ENCODE assay signal across 26 cellular contexts in the genomic region with DNA sequence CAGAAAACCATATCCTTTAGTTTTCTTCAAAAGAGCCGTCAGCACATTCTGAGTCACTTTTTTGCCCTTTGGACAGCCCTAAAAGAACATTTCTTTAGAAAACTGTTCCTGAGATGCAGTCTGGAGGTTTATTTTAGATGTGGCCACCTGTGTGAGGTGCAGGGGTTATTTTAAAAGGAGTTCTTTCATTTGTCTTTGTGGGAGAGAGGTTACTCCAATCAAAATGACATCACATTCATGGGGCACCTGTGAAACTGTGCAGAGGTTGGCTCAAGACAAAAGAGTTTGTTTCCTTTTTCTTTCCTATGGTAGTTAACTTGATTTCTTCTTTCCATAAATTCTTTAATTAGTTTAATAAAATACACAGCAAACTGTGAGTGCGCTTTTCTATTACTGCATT.
"Had no signal": no experiment of that assay in that cellular context is flagged by ENCODE, and none has a peak within 500 bp of the region (broad histone marks: within the 10 kb centered on the region; RNA-seq: fewer than 3 reads in every experiment).

No MANE protein-coding gene starts in this region.

- H3K4me1 ChIP-seq: colonic mucosa, esophagus muscularis mucosa, foreskin keratinocyte, gastroesophageal sphincter, heart left ventricle, parathyroid adenoma, prostate gland, sigmoid colon, testis had no signal

- H2AFZ ChIP-seq: parathyroid adenoma had no signal

- H3K36me3 ChIP-seq: colonic mucosa, esophagus muscularis mucosa, gastroesophageal sphincter, heart left ventricle, neutrophil, prostate gland, sigmoid colon, tibial artery had no signal

- H3K9me3 ChIP-seq: colonic mucosa, neutrophil, prostate gland, sigmoid colon, testis, tibial artery had no signal

- H3K27me3 ChIP-seq: colonic mucosa, esophagus muscularis mucosa, foreskin keratinocyte, gastroesophageal sphincter, heart left ventricle, neutrophil, sigmoid colon, testis, tibial artery had no signal

- ATAC-seq: foreskin keratinocyte; gastroesophageal sphincter; heart left ventricle; left ventricle myocardium superior; natural killer cell treated with Interleukin-12 subunit alpha and Interleukin-12 subunit beta and Interleukin-15 and Interleukin-18, amount 100 ng/mL, for 72 hours; right cardiac atrium; stimulated activated memory B cell treated with anti-CD40 and anti-IgM and Interleukin-4, amounts not matched to agents 10 μg/mL and 1 μg/mL and 100 μg/mL, for 72 hours; stimulated activated naive CD8-positive, alpha-beta T cell treated with anti-CD3 and anti-CD28 coated beads, Interleukin-15, Interleukin-2, amounts not matched to agents 100 U/mL and 50 U/mL, for 24 hours had no signal

- H3K9ac ChIP-seq: parathyroid adenoma had no signal

- H3K4me3 ChIP-seq: colonic mucosa, esophagus muscularis mucosa, gastroesophageal sphincter, heart left ventricle, lung, prostate gland, sigmoid colon, testis, tibial artery had no signal

- DNase-seq: colonic mucosa; dermis blood vessel endothelial cell; effector memory CD4-positive, alpha-beta T cell; foreskin keratinocyte; heart left ventricle; hippocampal formation; islet precursor cell; kidney glomerular epithelial cell; left ventricle myocardium superior; naive B cell; right cardiac atrium; sigmoid colon; stimulated activated CD4-positive, alpha-beta T cell treated with anti-CD3 and anti-CD28 coated beads, Interleukin-2, amount 100 ng/mL, for 24 hours; stimulated activated CD4-positive, alpha-beta T cell treated with anti-CD3 and anti-CD28 coated beads, Interleukin-4, amount 100 ng/mL, for 4 hours; stimulated activated naive CD8-positive, alpha-beta T cell treated with anti-CD3 and anti-CD28 coated beads, Interleukin-15, Interleukin-2, amounts not matched to agents 100 U/mL and 50 U/mL, for 24 hours; substantia nigra; testis; tibial artery had no signal

- H3K79me2 ChIP-seq: parathyroid adenoma had no signal

- H3K27ac ChIP-seq: colonic mucosa, esophagus muscularis mucosa, foreskin keratinocyte, gastroesophageal sphincter, neutrophil, parathyroid adenoma, prostate gland, sigmoid colon, testis, tibial artery had no signal
